ENCODE assay signal across 8 cellular contexts in the genomic region with DNA sequence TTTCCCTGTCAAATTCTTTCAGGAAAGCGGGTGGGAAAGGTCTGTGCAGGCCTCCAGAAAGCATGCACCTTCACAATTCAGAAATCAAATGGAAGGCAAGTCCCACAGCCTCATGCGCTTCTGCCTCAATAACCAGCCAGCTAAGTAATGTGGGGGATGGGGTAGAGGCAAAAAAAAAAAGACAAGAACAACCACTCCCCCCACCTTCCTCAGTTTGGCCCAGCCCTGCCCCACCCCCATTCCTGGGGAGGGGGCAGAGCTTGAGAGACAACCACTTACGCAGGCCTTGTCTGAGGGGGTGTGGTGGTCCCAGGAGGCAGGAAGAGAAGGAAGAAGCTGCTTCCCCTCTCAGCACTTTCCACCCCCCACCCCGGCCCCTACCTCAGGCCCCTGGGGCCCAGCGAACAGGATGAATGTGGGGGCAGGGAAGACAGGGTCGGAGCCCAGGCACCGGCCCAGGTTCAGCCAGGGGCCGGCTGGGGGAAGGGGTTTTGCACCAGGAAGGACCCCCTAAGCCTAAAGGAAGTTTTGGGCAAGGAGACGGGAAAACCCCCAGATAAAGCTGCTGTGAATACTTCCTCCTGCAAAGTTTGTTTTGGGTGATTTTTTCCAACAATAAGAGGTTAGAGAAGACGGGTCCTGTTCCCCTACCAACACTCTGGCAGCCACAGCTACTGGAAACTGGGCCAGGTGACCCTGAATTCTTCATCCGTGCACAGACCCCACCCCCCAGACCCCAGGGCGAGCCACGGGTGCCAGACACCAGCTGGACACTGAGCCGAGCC. TPM values are rescaled to one million over a fixed set of nuclear protein-coding genes. Genes with fewer than 3 reads are reported as not detected.
A peak's percentile ranks its signal among the peaks of the same experiment; 100 is the strongest.
DNase-seq lines count a peak whose midpoint lies in the region; ATAC-seq and TF ChIP-seq lines count a peak whose summit lies in the region.

No MANE protein-coding gene starts in this region.

- 0 to 3% methylated on average over 5 to 6 of the region's 14 CpGs for WGBS in mesodermal cell (ENCODE audit: insufficient coverage in 2 of 2), 2 experiments

- DNase-seq in Kasumi-1 (lab: John Stamatoyannopoulos, UW) (peak; percentile 91 to 94), AML-193 (lab: John Stamatoyannopoulos, UW) (no peak), left lobe of liver (ENCODE audit: low spot score) (no peak)
- no peak for DNase-seq in activated CD4-positive, alpha-beta T cell treated with anti-CD3 and anti-CD28 coated beads, Interleukin-2, amount 50 U/mL, for 1 hour

- no peaks in the 10 kb centered on the region for H3K9me3 ChIP-seq in mesodermal cell (ENCODE audit: control insufficient read depth, low read length)

- peaks cover 26% of the 10 kb centered on the region for H3K36me3 ChIP-seq in mesodermal cell (ENCODE audit: control insufficient read depth, insufficient read depth, low read length)

- peak overlapping the region; percentile 80 for H3K4me3 Mint-ChIP-seq in dendritic cell treated with granulocyte-macrophage colony-stimulating factor and Interleukin-4, amounts not matched to agents 40 ng/mL and 50 ng/mL, for 4 days

- H3K27me3 Mint-ChIP-seq in dendritic cell treated with granulocyte-macrophage colony-stimulating factor and Interleukin-4, amounts not matched to agents 40 ng/mL and 50 ng/mL, for 4 days: peaks cover 18% of the 10 kb centered on the region

- H3K36me3 Mint-ChIP-seq in dendritic cell treated with granulocyte-macrophage colony-stimulating factor and Interleukin-4, amounts not matched to agents 40 ng/mL and 50 ng/mL, for 4 days (ENCODE audit: low read depth): peaks cover 19% of the 10 kb centered on the region

- ATAC-seq in GM19035 (IDR thresholded peaks at IDR 0.05; ENCODE audit: unreplicated experiment) (no peak), left lobe of liver (no peak)

- intact Hi-C loops in dendritic cell treated with granulocyte-macrophage colony-stimulating factor and Interleukin-4, amounts not matched to agents 40 ng/mL and 50 ng/mL, for 4 days (cut with micrococcal nuclease): no loop called here

- H3K4me1 Mint-ChIP-seq in dendritic cell treated with granulocyte-macrophage colony-stimulating factor and Interleukin-4, amounts not matched to agents 40 ng/mL and 50 ng/mL, for 4 days (ENCODE audit: low read depth): peaks cover 84% of the 10 kb centered on the region

- H3K4me1 ChIP-seq in mesodermal cell (ENCODE audit: control insufficient read depth, insufficient read depth, low read length, poor library complexity, severe bottlenecking): peaks cover 25% of the 10 kb centered on the region

- H3K27ac ChIP-seq in 22Rv1: peak overlapping the region; percentile 81
- peak overlapping the region; percentile 86 for H3K27ac ChIP-seq in mesodermal cell (ENCODE audit: low read depth, low read length, severe bottlenecking)

- peak overlapping the region; percentile 76 for H3K27ac Mint-ChIP-seq in dendritic cell treated with granulocyte-macrophage colony-stimulating factor and Interleukin-4, amounts not matched to agents 40 ng/mL and 50 ng/mL, for 4 days

- TF ChIP-seq CTCF in 22Rv1 (IDR thresholded peaks at IDR 0.05): no peak

- peak overlapping the region; percentile 90 for H3K4me3 ChIP-seq in mesodermal cell (ENCODE audit: extremely low read depth, insufficient read depth, low read length, poor library complexity, severe bottlenecking)

- no peaks in the 10 kb centered on the region for H3K9me3 Mint-ChIP-seq in dendritic cell treated with granulocyte-macrophage colony-stimulating factor and Interleukin-4, amounts not matched to agents 40 ng/mL and 50 ng/mL, for 4 days

RNA-seq across cellular contexts. Expression of a gene that starts 1.2 kb away (rescaled TPM):
- polyA plus RNA-seq in mesodermal cell (2013, experiment 1 of 2): 133 TPM
- 116 TPM for polyA plus RNA-seq in mesodermal cell (2013, experiment 2 of 2)
- total RNA-seq in left lobe of liver: 72.5 TPM

RNA-seq across cellular contexts. Expression of a gene that starts 26.5 kb away (rescaled TPM):
- 51.8 TPM for polyA plus RNA-seq in mesodermal cell (2013, experiment 1 of 2)
- 41.0 TPM for polyA plus RNA-seq in mesodermal cell (2013, experiment 2 of 2)
- total RNA-seq in left lobe of liver: 3.3 TPM

RNA-seq across cellular contexts. Expression of a gene that starts 27.5 kb away (rescaled TPM):
- polyA plus RNA-seq in mesodermal cell (2013, experiment 1 of 2): 380 TPM
- polyA plus RNA-seq in mesodermal cell (2013, experiment 2 of 2): 318 TPM
- 5.1 TPM for total RNA-seq in left lobe of liver

RNA-seq across cellular contexts. Expression of a gene that starts 50.7 kb away (rescaled TPM):
- 72.1 TPM for polyA plus RNA-seq in mesodermal cell (2013, experiment 1 of 2)
- polyA plus RNA-seq in mesodermal cell (2013, experiment 2 of 2): 61.6 TPM
- total RNA-seq in left lobe of liver: 24.3 TPM

RNA-seq across cellular contexts. Expression of a gene that starts 50.8 kb away (rescaled TPM):
- polyA plus RNA-seq in mesodermal cell (2013, experiment 1 of 2): 0.77 TPM
- polyA plus RNA-seq in mesodermal cell (2013, experiment 2 of 2): 0.51 TPM
- total RNA-seq in left lobe of liver: not detected

Comparison
In these comparisons a context has a peak if more than half of its experiments do, and no peak if none do; other contexts are left out.
1. DNase-seq: peak in Kasumi-1 (2 of 2); none in AML-193 (0 of 2), left lobe of liver (single experiment) and activated CD4-positive, alpha-beta T cell treated with anti-CD3 and anti-CD28 coated beads, Interleukin-2, amount 50 U/mL, for 1 hour (single experiment).